9 cellular contexts compared by ENCODE assay signal in the genomic region with DNA sequence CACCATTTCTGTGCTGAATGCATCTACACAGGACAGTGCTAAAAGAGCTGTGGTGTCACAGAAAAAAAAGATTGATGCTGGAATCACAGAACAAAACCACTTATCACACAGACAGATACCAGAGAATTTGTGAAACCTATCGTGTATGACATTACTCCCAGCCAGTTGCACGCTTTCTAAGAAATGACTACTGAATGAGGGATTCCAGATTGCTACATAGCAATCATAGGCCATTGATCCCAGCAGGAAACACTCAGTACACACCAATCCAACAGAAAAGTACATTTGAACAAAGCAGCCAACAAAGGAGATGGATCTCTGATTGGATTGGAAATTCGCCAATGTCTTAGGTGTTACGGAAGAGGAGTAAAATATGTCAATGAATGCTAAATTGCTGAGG. TPM values are rescaled to one million over a fixed set of nuclear protein-coding genes. Genes with fewer than 3 reads are reported as not detected.
"Had no signal": no experiment of that assay in that cellular context is flagged by ENCODE, and none has a peak within 500 bp of the region (broad histone marks: within the 10 kb centered on the region; RNA-seq: fewer than 3 reads in every experiment).

No MANE protein-coding gene starts in this region.

- H3K4me3 Mint-ChIP-seq: H9 had no signal

- FAIRE-seq: H54, HTR-8/SVneo, K562 had no signal

- H2AFZ ChIP-seq: GM23248 had no signal

- H3K4me1 Mint-ChIP-seq: H9 had no signal

- DNase-seq: GM23248, GOT3, H9, HCEC 1CT, IMR-90 had no signal

- H3K27ac ChIP-seq: GM23248 had no signal

- H3K9ac ChIP-seq: GM23248 had no signal

- H3K27ac Mint-ChIP-seq: H9 had no signal

- H3K4me3 ChIP-seq: GM23248, K562 had no signal

RNA-seq across cellular contexts. Expression of a gene that starts 4.8 kb away (rescaled TPM):
- total RNA-seq: GM23248, H9, HT-29, IMR-90, K562 had no signal
- polyA plus RNA-seq: GM23248, IMR-90, K562 had no signal

RNA-seq across cellular contexts. Expression of a gene that starts 18.1 kb away (rescaled TPM):
- total RNA-seq: GM23248, H9, HT-29, IMR-90, K562 had no signal
- polyA plus RNA-seq: GM23248, IMR-90, K562 had no signal

RNA-seq across cellular contexts. Expression of a gene that starts 22.9 kb away (rescaled TPM):
- total RNA-seq: GM23248, H9, HT-29, IMR-90, K562 had no signal
- polyA plus RNA-seq: GM23248, IMR-90, K562 had no signal

RNA-seq across cellular contexts. Expression of a gene that starts 44.8 kb away (rescaled TPM):
- total RNA-seq: GM23248, H9, HT-29, IMR-90, K562 had no signal
- polyA plus RNA-seq: GM23248, IMR-90, K562 had no signal

RNA-seq across cellular contexts. Expression of a gene that starts 49.0 kb away (rescaled TPM):
- total RNA-seq: GM23248, H9, HT-29, IMR-90, K562 had no signal
- polyA plus RNA-seq: GM23248, IMR-90, K562 had no signal
